8 cellular contexts compared by ENCODE assay signal in the genomic region with DNA sequence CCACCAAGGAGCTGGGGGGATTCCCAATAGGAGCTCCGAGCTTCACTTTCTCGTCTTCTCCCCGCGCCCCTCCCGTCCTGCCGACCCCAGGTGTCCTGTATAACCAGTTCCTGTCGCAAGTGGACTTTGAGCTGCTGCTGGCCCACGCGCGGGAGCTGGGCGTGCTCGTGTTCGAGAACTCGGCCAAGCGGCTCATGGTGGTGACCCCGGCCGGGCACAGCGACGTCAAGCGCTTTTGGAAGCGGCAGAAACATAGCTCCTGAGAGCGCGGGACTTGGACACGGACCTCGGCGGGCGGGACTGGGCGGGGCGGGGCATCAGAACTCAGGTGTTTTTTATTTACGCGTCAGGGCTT. TPM values are rescaled to one million over a fixed set of nuclear protein-coding genes. Genes with fewer than 3 reads are reported as not detected.
DNase-seq lines count a peak whose midpoint lies in the region; ATAC-seq, FAIRE-seq and TF ChIP-seq lines count a peak whose summit lies in the region.

No MANE protein-coding gene starts in this region.

- H3K4me3 ChIP-seq in AG04450 (ENCODE audit: low read depth, low read length) (peak overlapping the region; percentile 63), breast epithelium (peak overlapping the region; percentile 51 to 77 (median 66)), vagina (peak overlapping the region; percentile 56 to 65)

- H3K4me3 Mint-ChIP-seq in mesothelial cell of epicardium = peak overlapping the region; percentile 87

- POLR2A ChIA-PET in AG04450 (lab: Yijun Ruan, JAX) = interaction anchor here (0.6 to 1.5 kb wide), 11 partner anchors 29 to 238 kb away, joined by 3 to 7 read pairs (median 4); no protein-coding TSS in a partner anchor

- H3K4me1 ChIP-seq in breast epithelium (peaks cover 3 to 16% of the 10 kb centered on the region in 2 donors), vagina (peaks cover 32% of the 10 kb centered on the region)

- TF ChIP-seq CTCF in AG04450 (IDR thresholded peaks at IDR 0.05; ENCODE audit: low read depth, low read length) (no peak), breast epithelium (IDR thresholded peaks at IDR 0.05) (no peak), mesothelial cell of epicardium (IDR thresholded peaks at IDR 0.05; ENCODE audit: unreplicated experiment) (no peak), vagina (IDR thresholded peaks at IDR 0.05) (no peak)

- no peak for FAIRE-seq in H54 (lab: Jason Lieb, UNC)

- no peaks in the 10 kb centered on the region for H3K9me3 Mint-ChIP-seq in mesothelial cell of epicardium

- DNase-seq in AG04450 (ENCODE audit: low read depth, low spot score) = no peak
- DNase-seq in breast epithelium (ENCODE audit: low spot score in 2 of 2) = no peak
- no peak for DNase-seq in mesothelial cell of epicardium (ENCODE audit: low spot score in 2 of 2, unreplicated experiment in 2 of 2)
- DNase-seq in vagina (ENCODE audit: extremely low spot score in 2 of 2) = peak in 1 of 2 donors; percentile 91
- DNase-seq in GOT3 (lab: John Stamatoyannopoulos, UW) = no peak
- no peak for DNase-seq in amniotic stem cell (lab: John Stamatoyannopoulos, UW)
- no peak for DNase-seq in H54 (ENCODE audit: insufficient read length, low spot score)

- no peaks in the 10 kb centered on the region for H3K36me3 ChIP-seq in breast epithelium
- peaks cover 0 to 23% of the 10 kb centered on the region in 2 donors for H3K36me3 ChIP-seq in vagina

- no peaks in the 10 kb centered on the region for H3K9me3 ChIP-seq in AG04450 (ENCODE audit: control insufficient read depth, insufficient read depth, low read length)
- no peaks in the 10 kb centered on the region for H3K9me3 ChIP-seq in breast epithelium
- H3K9me3 ChIP-seq in vagina = no peaks in the 10 kb centered on the region

- peak overlapping the region; percentile 47 for H3K27ac ChIP-seq in AG04450 (ENCODE audit: low read depth, low read length)
- peak overlapping the region; percentile 93 to 96 for H3K27ac ChIP-seq in breast epithelium
- peak overlapping the region; percentile 94 for H3K27ac ChIP-seq in vagina

- no peaks in the 10 kb centered on the region for H3K27me3 ChIP-seq in AG04450 (ENCODE audit: control insufficient read depth, insufficient read depth, low read length)
- no peaks in the 10 kb centered on the region for H3K27me3 ChIP-seq in breast epithelium
- no peaks in the 10 kb centered on the region for H3K27me3 ChIP-seq in vagina

- ATAC-seq in HG03108 (IDR thresholded peaks at IDR 0.05; ENCODE audit: unreplicated experiment) = peak; percentile 5

- intact Hi-C loops in breast epithelium (cut with DNase I; ENCODE audit: low total_unique reads) (loop anchor here (10.0 kb wide), 1 partner anchor 161 kb away; no protein-coding TSS in a partner anchor), vagina (cut with DNase I) (no loop called here)

- H3K4me1 Mint-ChIP-seq in mesothelial cell of epicardium = peaks cover 30% of the 10 kb centered on the region

- no peaks in the 10 kb centered on the region for H3K27me3 Mint-ChIP-seq in mesothelial cell of epicardium (ENCODE audit: low read depth)

- H3K36me3 Mint-ChIP-seq in mesothelial cell of epicardium = peaks cover 21% of the 10 kb centered on the region

- no peak for TF ChIP-seq POLR2A in breast epithelium (IDR thresholded peaks at IDR 0.05)
- no peak for TF ChIP-seq POLR2A in vagina (IDR thresholded peaks at IDR 0.05)
- TF ChIP-seq POLR2A in H54 (IDR thresholded peaks at IDR 0.05; ENCODE audit: low read depth, low read length) = no peak

- CTCF ChIA-PET in AG04450 (lab: Charles Lee) = interaction anchor here (0.5 to 9.7 kb wide), 29 partner anchors 9 to 485 kb away, joined by 3 to 261 read pairs (median 5); no protein-coding TSS in a partner anchor

- peak overlapping the region; percentile 76 for H3K27ac Mint-ChIP-seq in mesothelial cell of epicardium

RNA-seq across cellular contexts. Expression of gene VARS2, which starts 0.3 kb away (rescaled TPM):
- polyA plus RNA-seq in AG04450 (2011; rRNA removed) = 10.3 and 12.2 TPM in 2 replicates
- 19.5 and 20.0 TPM in 2 replicates for polyA minus RNA-seq in AG04450 (2011; rRNA and poly(A)+ RNA removed)
- total RNA-seq in breast epithelium (10 to 100 TPM; 15.7 to 19.2 (median 16.8) TPM), mesothelial cell of epicardium (62.1 to 70.6 TPM (median 67.4 TPM) in 3 replicates), vagina (18.9 TPM)

RNA-seq across cellular contexts. Expression of gene GTF2H4, which starts 5.7 kb away (rescaled TPM):
- 31.9 and 33.0 TPM in 2 replicates for polyA plus RNA-seq in AG04450 (2011; rRNA removed)
- polyA minus RNA-seq in AG04450 (2011; rRNA and poly(A)+ RNA removed) = 20.7 and 20.9 TPM in 2 replicates
- total RNA-seq in breast epithelium = 10 to 100 TPM; 10.4 to 13.4 (median 11.1) TPM
- 62.1 to 65.4 TPM (median 62.2 TPM) in 3 replicates for total RNA-seq in mesothelial cell of epicardium
- 16.7 TPM for total RNA-seq in vagina

RNA-seq across cellular contexts. Expression of gene SFTA2, which starts 18.3 kb away (rescaled TPM):
- not detected in 2 replicates for polyA plus RNA-seq in AG04450 (2011; rRNA removed)
- not detected in 2 replicates for polyA minus RNA-seq in AG04450 (2011; rRNA and poly(A)+ RNA removed)
- total RNA-seq in breast epithelium (not detected), mesothelial cell of epicardium (not detected in 3 replicates), vagina (not detected)

RNA-seq across cellular contexts. Expression of gene MUCL3, which starts 27.1 kb away (rescaled TPM):
- polyA plus RNA-seq in AG04450 (2011; rRNA removed) = not detected in 2 replicates
- not detected in 2 replicates for polyA minus RNA-seq in AG04450 (2011; rRNA and poly(A)+ RNA removed)
- total RNA-seq in breast epithelium = not detected
- total RNA-seq in mesothelial cell of epicardium = not detected in 3 replicates
- 0.49 TPM for total RNA-seq in vagina

RNA-seq across cellular contexts. Expression of gene DDR1, which starts 29.4 kb away (rescaled TPM):
- polyA plus RNA-seq in AG04450 (2011; rRNA removed) = 9.9 and 13.3 TPM in 2 replicates
- 22.2 and 23.1 TPM in 2 replicates for polyA minus RNA-seq in AG04450 (2011; rRNA and poly(A)+ RNA removed)
- 100 to 1,000 TPM in 1 of 3 donors, 10 to 100 TPM in 2; 18.1 to 149 (median 72.1) TPM for total RNA-seq in breast epithelium
- total RNA-seq in mesothelial cell of epicardium = 344 to 351 TPM (median 349 TPM) in 3 replicates
- 71.5 TPM for total RNA-seq in vagina
